1 cellular context compared by ENCODE assay signal in the genomic region with DNA sequence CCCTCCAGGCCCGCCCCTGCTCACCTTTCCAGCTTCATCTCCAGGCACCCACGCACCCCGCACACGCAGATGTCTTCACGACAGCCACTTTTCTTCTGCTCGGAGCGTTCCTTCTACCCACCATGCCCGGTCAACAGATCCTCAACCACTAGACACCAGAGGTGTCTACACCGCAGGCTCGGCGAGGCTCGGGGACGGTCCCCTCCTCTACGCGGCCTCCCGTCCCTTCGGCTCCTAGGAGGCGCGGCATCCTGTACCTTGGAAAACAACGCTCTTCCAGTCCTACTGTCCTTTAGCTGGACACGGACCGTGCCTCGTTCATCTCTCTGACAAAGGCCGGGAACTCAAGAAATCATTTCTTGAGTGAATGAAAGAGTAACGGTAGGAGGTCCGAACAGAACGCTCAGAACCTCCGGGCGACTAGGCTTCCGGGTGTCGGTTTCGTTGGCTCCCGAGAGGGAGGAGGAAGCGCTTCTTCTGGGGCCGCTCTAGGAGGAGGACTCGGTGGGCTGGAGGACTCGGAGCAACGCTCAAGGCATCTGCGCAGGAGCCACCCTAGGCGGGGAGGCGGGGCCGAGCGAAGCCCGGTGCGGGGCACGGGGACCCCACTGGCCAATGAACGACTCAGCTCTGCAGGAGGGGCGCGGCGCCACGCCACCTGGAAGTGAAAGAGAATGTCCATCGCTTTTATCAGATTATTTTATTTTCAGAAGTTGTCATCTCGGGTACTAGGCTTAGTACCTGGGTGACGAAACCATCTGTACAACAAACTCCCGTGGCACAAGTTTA.
TF ChIP-seq lines count a peak whose summit lies in the region.

No MANE protein-coding gene starts in this region.

TF ChIP-seq in K562, 482 proteins besides CTCF, POLR2A, EP300 and RAD21 (continues in another document):
- TF ChIP-seq SRF (CRISPR knock-in tag; IDR thresholded peaks at IDR 0.05) (peak in 1 of 2 experiments; percentile 69; a peak in 1 of 4 replicates), ZFP1 (CRISPR knock-in tag; IDR thresholded peaks at IDR 0.05) (no peak), EHMT2 (IDR thresholded peaks at IDR 0.05) (no peak), ZNF311 (CRISPR knock-in tag; IDR thresholded peaks at IDR 0.05) (no peak), LCOR (CRISPR knock-in tag; IDR thresholded peaks at IDR 0.05) (peak; percentile 42; the same call in 1 of the 2 replicates), MAZ (CRISPR knock-in tag; conservative IDR thresholded peaks at IDR 0.05 in 1 of 2, IDR thresholded peaks at IDR 0.05 in 1 of 2) (peak in 1 of 2 experiments; percentile 58), RBBP5 (IDR thresholded peaks at IDR 0.05; ENCODE audit: borderline replicate concordance, insufficient read depth, low read length, poor library complexity, severe bottlenecking) (peak; percentile 81), TAF7 (tag; IDR thresholded peaks at IDR 0.05) (peak; percentile 34; the same call in 1 of the 2 replicates), NFE2L1 (tag; IDR thresholded peaks at IDR 0.05; ENCODE audit: borderline replicate concordance, low read depth) (no peak), TEAD1 (CRISPR knock-in tag; IDR thresholded peaks at IDR 0.05) (peak in 1 of 2 experiments; percentile 57; a peak in 1 of 4 replicates), POLR2AphosphoS2 (IDR thresholded peaks at IDR 0.05; ENCODE audit: low read length) (no peak), RAD51 (IDR thresholded peaks at IDR 0.05; ENCODE audit: borderline replicate concordance, low read depth) (peak; percentile 93), KAT7 (CRISPR knock-in tag; IDR thresholded peaks at IDR 0.05; ENCODE audit: borderline replicate concordance) (no peak), ZNF224 (CRISPR knock-in tag; IDR thresholded peaks at IDR 0.05) (no peak), CBX8 (IDR thresholded peaks at IDR 0.05; ENCODE audit: borderline replicate concordance, extremely low read depth, low read depth, low read length, poor library complexity, severe bottlenecking) (no peak), MYBL2 (IDR thresholded peaks at IDR 0.05; ENCODE audit: low read depth) (no peak), MYBL2 (CRISPR knock-in tag; IDR thresholded peaks at IDR 0.05; ENCODE audit: borderline replicate concordance) (no peak), ZNF140 (CRISPR knock-in tag; IDR thresholded peaks at IDR 0.05) (no peak), ZNF780A (CRISPR knock-in tag; IDR thresholded peaks at IDR 0.05) (no peak), HNRNPH1 (optimal IDR thresholded peaks at IDR 0.05; ENCODE audit: low read depth, low read length) (no peak), SREBF1 (IDR thresholded peaks at IDR 0.05; ENCODE audit: borderline replicate concordance, low read depth, low read length) (no peak), SMARCB1 (IDR thresholded peaks at IDR 0.05; ENCODE audit: insufficient read length, low read depth) (no peak), ZNF239 (CRISPR knock-in tag; IDR thresholded peaks at IDR 0.05) (no peak), ZNF561 (CRISPR knock-in tag; conservative IDR thresholded peaks at IDR 0.05) (no peak), SAP30 (IDR thresholded peaks at IDR 0.05; ENCODE audit: borderline replicate concordance, insufficient read depth, low read depth, low read length, poor library complexity, severe bottlenecking) (peak; percentile 90), ZNF274 (IDR thresholded peaks at IDR 0.05; ENCODE audit: borderline replicate concordance, low read depth, low read length) (no peak), ZNF75A (CRISPR knock-in tag; IDR thresholded peaks at IDR 0.05) (no peak), ADNP (tag; IDR thresholded peaks at IDR 0.05) (no peak), ZNF23 (CRISPR knock-in tag; IDR thresholded peaks at IDR 0.05) (no peak), HNRNPK (IDR thresholded peaks at IDR 0.05; ENCODE audit: low read depth, low read length, poor library complexity, severe bottlenecking) (no peak), NFE2 (IDR thresholded peaks at IDR 0.05; ENCODE audit: low read depth) (no peak; the same call in 1 of the 2 replicates), ZZZ3 (IDR thresholded peaks at IDR 0.05) (0 out of 2 replicates have a peak, but pooled peaks have one; percentile 35), CHD1 (IDR thresholded peaks at IDR 0.05; ENCODE audit: low read length) (no peak), ZNF174 (CRISPR knock-in tag; IDR thresholded peaks at IDR 0.05) (no peak), MYC (IDR thresholded peaks at IDR 0.05; ENCODE audit: low read depth, low read length) (peak; percentile 63), MYC (CRISPR knock-in tag; IDR thresholded peaks at IDR 0.05; ENCODE audit: borderline replicate concordance, low read depth) (no peak), PHB2 (IDR thresholded peaks at IDR 0.05; ENCODE audit: low read depth) (no peak), KHSRP (IDR thresholded peaks at IDR 0.05) (no peak), ZNF696 (CRISPR knock-in tag; conservative IDR thresholded peaks at IDR 0.05) (no peak), ZNF408 (CRISPR knock-in tag; IDR thresholded peaks at IDR 0.05; ENCODE audit: low read depth) (no peak), MCM3 (IDR thresholded peaks at IDR 0.05) (no peak)
- TF ChIP-seq, protein P1, sequence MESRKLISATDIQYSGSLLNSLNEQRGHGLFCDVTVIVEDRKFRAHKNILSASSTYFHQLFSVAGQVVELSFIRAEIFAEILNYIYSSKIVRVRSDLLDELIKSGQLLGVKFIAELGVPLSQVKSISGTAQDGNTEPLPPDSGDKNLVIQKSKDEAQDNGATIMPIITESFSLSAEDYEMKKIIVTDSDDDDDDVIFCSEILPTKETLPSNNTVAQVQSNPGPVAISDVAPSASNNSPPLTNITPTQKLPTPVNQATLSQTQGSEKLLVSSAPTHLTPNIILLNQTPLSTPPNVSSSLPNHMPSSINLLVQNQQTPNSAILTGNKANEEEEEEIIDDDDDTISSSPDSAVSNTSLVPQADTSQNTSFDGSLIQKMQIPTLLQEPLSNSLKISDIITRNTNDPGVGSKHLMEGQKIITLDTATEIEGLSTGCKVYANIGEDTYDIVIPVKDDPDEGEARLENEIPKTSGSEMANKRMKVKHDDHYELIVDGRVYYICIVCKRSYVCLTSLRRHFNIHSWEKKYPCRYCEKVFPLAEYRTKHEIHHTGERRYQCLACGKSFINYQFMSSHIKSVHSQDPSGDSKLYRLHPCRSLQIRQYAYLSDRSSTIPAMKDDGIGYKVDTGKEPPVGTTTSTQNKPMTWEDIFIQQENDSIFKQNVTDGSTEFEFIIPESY (CRISPR knock-in tag; IDR thresholded peaks at IDR 0.05), result no peak
- TF ChIP-seq, protein P2, sequence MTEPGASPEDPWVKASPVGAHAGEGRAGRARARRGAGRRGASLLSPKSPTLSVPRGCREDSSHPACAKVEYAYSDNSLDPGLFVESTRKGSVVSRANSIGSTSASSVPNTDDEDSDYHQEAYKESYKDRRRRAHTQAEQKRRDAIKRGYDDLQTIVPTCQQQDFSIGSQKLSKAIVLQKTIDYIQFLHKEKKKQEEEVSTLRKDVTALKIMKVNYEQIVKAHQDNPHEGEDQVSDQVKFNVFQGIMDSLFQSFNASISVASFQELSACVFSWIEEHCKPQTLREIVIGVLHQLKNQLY (CRISPR knock-in tag; conservative IDR thresholded peaks at IDR 0.05), result no peak
- TF ChIP-seq, protein P3, sequence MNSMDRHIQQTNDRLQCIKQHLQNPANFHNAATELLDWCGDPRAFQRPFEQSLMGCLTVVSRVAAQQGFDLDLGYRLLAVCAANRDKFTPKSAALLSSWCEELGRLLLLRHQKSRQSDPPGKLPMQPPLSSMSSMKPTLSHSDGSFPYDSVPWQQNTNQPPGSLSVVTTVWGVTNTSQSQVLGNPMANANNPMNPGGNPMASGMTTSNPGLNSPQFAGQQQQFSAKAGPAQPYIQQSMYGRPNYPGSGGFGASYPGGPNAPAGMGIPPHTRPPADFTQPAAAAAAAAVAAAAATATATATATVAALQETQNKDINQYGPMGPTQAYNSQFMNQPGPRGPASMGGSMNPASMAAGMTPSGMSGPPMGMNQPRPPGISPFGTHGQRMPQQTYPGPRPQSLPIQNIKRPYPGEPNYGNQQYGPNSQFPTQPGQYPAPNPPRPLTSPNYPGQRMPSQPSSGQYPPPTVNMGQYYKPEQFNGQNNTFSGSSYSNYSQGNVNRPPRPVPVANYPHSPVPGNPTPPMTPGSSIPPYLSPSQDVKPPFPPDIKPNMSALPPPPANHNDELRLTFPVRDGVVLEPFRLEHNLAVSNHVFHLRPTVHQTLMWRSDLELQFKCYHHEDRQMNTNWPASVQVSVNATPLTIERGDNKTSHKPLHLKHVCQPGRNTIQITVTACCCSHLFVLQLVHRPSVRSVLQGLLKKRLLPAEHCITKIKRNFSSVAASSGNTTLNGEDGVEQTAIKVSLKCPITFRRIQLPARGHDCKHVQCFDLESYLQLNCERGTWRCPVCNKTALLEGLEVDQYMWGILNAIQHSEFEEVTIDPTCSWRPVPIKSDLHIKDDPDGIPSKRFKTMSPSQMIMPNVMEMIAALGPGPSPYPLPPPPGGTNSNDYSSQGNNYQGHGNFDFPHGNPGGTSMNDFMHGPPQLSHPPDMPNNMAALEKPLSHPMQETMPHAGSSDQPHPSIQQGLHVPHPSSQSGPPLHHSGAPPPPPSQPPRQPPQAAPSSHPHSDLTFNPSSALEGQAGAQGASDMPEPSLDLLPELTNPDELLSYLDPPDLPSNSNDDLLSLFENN (IDR thresholded peaks at IDR 0.05; ENCODE audit: low read depth in 2 of 2, low read length in 2 of 2), result no peak
- TF ChIP-seq, protein P4, sequence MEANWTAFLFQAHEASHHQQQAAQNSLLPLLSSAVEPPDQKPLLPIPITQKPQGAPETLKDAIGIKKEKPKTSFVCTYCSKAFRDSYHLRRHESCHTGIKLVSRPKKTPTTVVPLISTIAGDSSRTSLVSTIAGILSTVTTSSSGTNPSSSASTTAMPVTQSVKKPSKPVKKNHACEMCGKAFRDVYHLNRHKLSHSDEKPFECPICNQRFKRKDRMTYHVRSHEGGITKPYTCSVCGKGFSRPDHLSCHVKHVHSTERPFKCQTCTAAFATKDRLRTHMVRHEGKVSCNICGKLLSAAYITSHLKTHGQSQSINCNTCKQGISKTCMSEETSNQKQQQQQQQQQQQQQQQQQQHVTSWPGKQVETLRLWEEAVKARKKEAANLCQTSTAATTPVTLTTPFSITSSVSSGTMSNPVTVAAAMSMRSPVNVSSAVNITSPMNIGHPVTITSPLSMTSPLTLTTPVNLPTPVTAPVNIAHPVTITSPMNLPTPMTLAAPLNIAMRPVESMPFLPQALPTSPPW (CRISPR knock-in tag; IDR thresholded peaks at IDR 0.05), result peak; percentile 93
- TF ChIP-seq, protein P5, sequence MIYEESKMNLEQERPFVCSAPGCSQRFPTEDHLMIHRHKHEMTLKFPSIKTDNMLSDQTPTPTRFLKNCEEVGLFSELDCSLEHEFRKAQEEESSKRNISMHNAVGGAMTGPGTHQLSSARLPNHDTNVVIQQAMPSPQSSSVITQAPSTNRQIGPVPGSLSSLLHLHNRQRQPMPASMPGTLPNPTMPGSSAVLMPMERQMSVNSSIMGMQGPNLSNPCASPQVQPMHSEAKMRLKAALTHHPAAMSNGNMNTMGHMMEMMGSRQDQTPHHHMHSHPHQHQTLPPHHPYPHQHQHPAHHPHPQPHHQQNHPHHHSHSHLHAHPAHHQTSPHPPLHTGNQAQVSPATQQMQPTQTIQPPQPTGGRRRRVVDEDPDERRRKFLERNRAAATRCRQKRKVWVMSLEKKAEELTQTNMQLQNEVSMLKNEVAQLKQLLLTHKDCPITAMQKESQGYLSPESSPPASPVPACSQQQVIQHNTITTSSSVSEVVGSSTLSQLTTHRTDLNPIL (CRISPR knock-in tag; IDR thresholded peaks at IDR 0.05), result no peak
- TF ChIP-seq, protein P6, sequence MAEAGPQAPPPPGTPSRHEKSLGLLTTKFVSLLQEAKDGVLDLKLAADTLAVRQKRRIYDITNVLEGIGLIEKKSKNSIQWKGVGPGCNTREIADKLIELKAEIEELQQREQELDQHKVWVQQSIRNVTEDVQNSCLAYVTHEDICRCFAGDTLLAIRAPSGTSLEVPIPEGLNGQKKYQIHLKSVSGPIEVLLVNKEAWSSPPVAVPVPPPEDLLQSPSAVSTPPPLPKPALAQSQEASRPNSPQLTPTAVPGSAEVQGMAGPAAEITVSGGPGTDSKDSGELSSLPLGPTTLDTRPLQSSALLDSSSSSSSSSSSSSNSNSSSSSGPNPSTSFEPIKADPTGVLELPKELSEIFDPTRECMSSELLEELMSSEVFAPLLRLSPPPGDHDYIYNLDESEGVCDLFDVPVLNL (CRISPR knock-in tag; IDR thresholded peaks at IDR 0.05; ENCODE audit: low read depth), result no peak
- TF ChIP-seq, protein P7, sequence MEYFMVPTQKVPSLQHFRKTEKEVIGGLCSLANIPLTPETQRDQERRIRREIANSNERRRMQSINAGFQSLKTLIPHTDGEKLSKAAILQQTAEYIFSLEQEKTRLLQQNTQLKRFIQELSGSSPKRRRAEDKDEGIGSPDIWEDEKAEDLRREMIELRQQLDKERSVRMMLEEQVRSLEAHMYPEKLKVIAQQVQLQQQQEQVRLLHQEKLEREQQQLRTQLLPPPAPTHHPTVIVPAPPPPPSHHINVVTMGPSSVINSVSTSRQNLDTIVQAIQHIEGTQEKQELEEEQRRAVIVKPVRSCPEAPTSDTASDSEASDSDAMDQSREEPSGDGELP (CRISPR knock-in tag; IDR thresholded peaks at IDR 0.05; ENCODE audit: borderline replicate concordance), result peak; percentile 74; the same call in 1 of the 2 replicates
- TF ChIP-seq, protein P8, sequence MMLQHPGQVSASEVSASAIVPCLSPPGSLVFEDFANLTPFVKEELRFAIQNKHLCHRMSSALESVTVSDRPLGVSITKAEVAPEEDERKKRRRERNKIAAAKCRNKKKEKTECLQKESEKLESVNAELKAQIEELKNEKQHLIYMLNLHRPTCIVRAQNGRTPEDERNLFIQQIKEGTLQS (IDR thresholded peaks at IDR 0.05), result peak; percentile 89
- TF ChIP-seq, protein P8 (CRISPR knock-in tag; conservative IDR thresholded peaks at IDR 0.05), result 0 out of 2 replicates have a peak, but pooled peaks have one; percentile 12
- TF ChIP-seq, protein P9, sequence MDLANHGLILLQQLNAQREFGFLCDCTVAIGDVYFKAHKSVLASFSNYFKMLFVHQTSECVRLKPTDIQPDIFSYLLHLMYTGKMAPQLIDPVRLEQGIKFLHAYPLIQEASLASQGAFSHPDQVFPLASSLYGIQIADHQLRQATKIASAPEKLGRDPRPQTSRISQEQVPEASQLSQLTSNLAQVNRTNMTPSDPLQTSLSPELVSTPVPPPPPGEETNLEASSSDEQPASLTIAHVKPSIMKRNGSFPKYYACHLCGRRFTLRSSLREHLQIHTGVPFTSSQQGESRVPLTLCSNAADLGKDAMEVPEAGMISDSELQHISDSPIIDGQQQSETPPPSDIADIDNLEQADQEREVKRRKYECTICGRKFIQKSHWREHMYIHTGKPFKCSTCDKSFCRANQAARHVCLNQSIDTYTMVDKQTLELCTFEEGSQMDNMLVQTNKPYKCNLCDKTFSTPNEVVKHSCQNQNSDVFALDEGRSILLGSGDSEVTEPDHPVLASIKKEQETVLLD (IDR thresholded peaks at IDR 0.05), result peak; percentile 80
